In genomic region chr2:121003391-121003790, GRCh38 we compare ENCODE assay signal across 26 cellular contexts.
DNase-seq lines count a peak whose midpoint lies in the region; ATAC-seq, FAIRE-seq and TF ChIP-seq lines count a peak whose summit lies in the region.
"Had no signal": no experiment of that assay in that cellular context is flagged by ENCODE, and none has a peak within 500 bp of the region (broad histone marks: within the 10 kb centered on the region; RNA-seq: fewer than 3 reads in every experiment).

No MANE protein-coding gene starts in this region.

- H2BK20ac ChIP-seq in H1 (ENCODE audit: low read length), result no peak overlapping the region

- H3K4ac ChIP-seq in H1 (replicated peaks; ENCODE audit: insufficient read length, low read depth, low read length), result no peak overlapping the region

- POLR2A ChIA-PET in H1 (lab: Charles Lee; ENCODE audit: partially characterized antibody), result interaction anchor here (0.8 kb wide), 1 partner anchor 33 kb away, joined by 3 read pairs; no protein-coding TSS in a partner anchor

- H3K4me3 ChIP-seq in right atrium auricular region (no peak overlapping the region), H1 (ENCODE audit: extremely low read depth in 1 of 4, insufficient read depth in 2 of 4, low read depth in 3 of 4, low read length in 4 of 4) (no peak overlapping the region), small intestine (ENCODE audit: low read depth in 1 of 2, low read length in 2 of 2) (no peak overlapping the region)
- H3K4me3 ChIP-seq: BLaER1 had no signal

- H2BK5ac ChIP-seq in H1 (ENCODE audit: low read depth, low read length), result no peak overlapping the region

- H4K91ac ChIP-seq in H1 (replicated peaks; ENCODE audit: insufficient read length, low read length), result no peak overlapping the region

- no peak overlapping the region for H3K14ac ChIP-seq in H1 (ENCODE audit: insufficient read length)

- no peak overlapping the region for H3K18ac ChIP-seq in H1 (ENCODE audit: extremely low read depth, low read length)

- H3K9me3 ChIP-seq in right atrium auricular region (no peaks in the 10 kb centered on the region), H1 (ENCODE audit: insufficient read depth in 2 of 2, low read depth in 1 of 2, low read length in 1 of 2) (0 out of 4 replicates have a peak, but pooled peaks cover 0 to 3% of the 10 kb centered on the region in 2 experiments), small intestine (ENCODE audit: control insufficient read depth, low read depth) (no peaks in the 10 kb centered on the region)
- H3K9me3 ChIP-seq: BE2C had no signal

- no peak overlapping the region for H2AK5ac ChIP-seq in H1 (ENCODE audit: low read depth, low read length)

- peaks cover 4 to 6% of the 10 kb centered on the region in 2 donors for H3K9me3 Mint-ChIP-seq in activated naive CD4-positive, alpha-beta T cell treated with anti-CD3 and anti-CD28 coated beads, Interleukin-2, amount 50 U/mL, for 72 hours

- H3K36me3 Mint-ChIP-seq in activated naive CD4-positive, alpha-beta T cell treated with anti-CD3 and anti-CD28 coated beads, Interleukin-2, amount 50 U/mL, for 72 hours, result no peaks in the 10 kb centered on the region
- H3K36me3 Mint-ChIP-seq: CD14-positive monocyte; CD4-positive, alpha-beta memory T cell; CD4-positive, CD25-positive, alpha-beta regulatory T cell; CD8-positive, alpha-beta memory T cell had no signal

- ATAC-seq in activated naive CD4-positive, alpha-beta T cell treated with anti-CD3 and anti-CD28 coated beads, Interleukin-2, amount 50 U/mL, for 72 hours, result no peak

- H3K27me3 ChIP-seq in right atrium auricular region, result no peaks in the 10 kb centered on the region
- H3K27me3 ChIP-seq in H1 (replicated peaks in 1 of 4; ENCODE audit: control insufficient read depth in 3 of 4, extremely low read depth in 1 of 4, insufficient read depth in 3 of 4, low read length in 3 of 4), result peaks cover 0 to 13% (median 3%) of the 10 kb centered on the region in 4 experiments; a peak in 4 of 7 replicates
- H3K27me3 ChIP-seq in small intestine (ENCODE audit: control insufficient read depth in 2 of 2, insufficient read depth in 2 of 2, low read length in 2 of 2), result no peaks in the 10 kb centered on the region
- H3K27me3 ChIP-seq: BE2C, BLaER1 had no signal

- peak overlapping the region; percentile 27; the same call in 1 of the 2 replicates for H2BK12ac ChIP-seq in H1 (ENCODE audit: low read depth, low read length)

- H3K27ac ChIP-seq in right atrium auricular region, result no peak overlapping the region
- H3K27ac ChIP-seq in H1 (ENCODE audit: low read depth, low read length), result no peak overlapping the region
- H3K27ac ChIP-seq in small intestine (ENCODE audit: low read depth in 1 of 2, low read length in 1 of 2), result no peak overlapping the region
- H3K27ac ChIP-seq: 22Rv1, BLaER1 had no signal

- H3K23ac ChIP-seq in H1 (ENCODE audit: insufficient read length), result no peak overlapping the region

- H2BK120ac ChIP-seq in H1 (replicated peaks; ENCODE audit: low read depth, low read length), result no peak overlapping the region

- no peaks in the 10 kb centered on the region for H3K23me2 ChIP-seq in H1 (ENCODE audit: low read depth, low read length)

- H3K4me1 ChIP-seq in right atrium auricular region, result no peaks in the 10 kb centered on the region
- H3K4me1 ChIP-seq in H1 (replicated peaks in 1 of 4; ENCODE audit: control insufficient read depth in 3 of 4, insufficient read depth in 4 of 4, low read length in 3 of 4), result peaks cover 3 to 9% (median 7%) of the 10 kb centered on the region in 4 experiments
- no peaks in the 10 kb centered on the region for H3K4me1 ChIP-seq in small intestine (ENCODE audit: control insufficient read depth in 2 of 2, insufficient read depth in 1 of 2, low read depth in 1 of 2, low read length in 1 of 2)
- H3K4me1 ChIP-seq: BE2C, BLaER1 had no signal

- no peak overlapping the region for H3K56ac ChIP-seq in H1 (replicated peaks; ENCODE audit: insufficient read length, low read depth, low read length)

- no peaks in the 10 kb centered on the region for H3K79me1 ChIP-seq in H1 (ENCODE audit: low read depth, low read length)

- H3K4me2 ChIP-seq in H1 (ENCODE audit: insufficient read depth in 1 of 2, low read depth in 2 of 2, low read length in 2 of 2), result no peak overlapping the region
- H3K4me2 ChIP-seq: BLaER1 had no signal

- H3K27ac Mint-ChIP-seq in activated naive CD4-positive, alpha-beta T cell treated with anti-CD3 and anti-CD28 coated beads, Interleukin-2, amount 50 U/mL, for 72 hours, result no peak overlapping the region
- H3K27ac Mint-ChIP-seq: CD14-positive monocyte; CD4-positive, alpha-beta memory T cell; CD4-positive, CD25-positive, alpha-beta regulatory T cell; CD8-positive, alpha-beta memory T cell had no signal

- no peaks in the 10 kb centered on the region for H3K79me2 ChIP-seq in H1 (ENCODE audit: control insufficient read depth in 1 of 2, insufficient read depth in 2 of 2, low read length in 2 of 2)

- TF ChIP-seq CTCF in right atrium auricular region (IDR thresholded peaks at IDR 0.05) (no peak), H1 (IDR thresholded peaks at IDR 0.05; ENCODE audit: control extremely low read depth in 1 of 3, insufficient read depth in 1 of 3, low read depth in 1 of 3, low read length in 3 of 3) (no peak)

- H4K5ac ChIP-seq in H1 (ENCODE audit: insufficient read length, low read depth, low read length), result no peak overlapping the region

- WGBS in H1 (ENCODE audit: extremely low coverage in 1 of 2, insufficient coverage in 1 of 2, insufficient read length in 1 of 2, insufficient replicate concordance in 2 of 2, low coverage in 1 of 2, low lambda C conversion rate in 2 of 2, missing lambda C conversion rate in 1 of 2), 2 experiments, result 86% methylated on average over 5 of the region's 5 CpGs; no CpG with 5 or more reads in 1 of the 2 experiments
- WGBS in small intestine, 3 donors, result 31 to 70% (median 32%) methylated on average over 5 of the region's 5 CpGs

- no peaks in the 10 kb centered on the region for H4K20me1 ChIP-seq in H1 (replicated peaks in 1 of 2; ENCODE audit: control insufficient read depth in 1 of 2, insufficient read depth in 2 of 2, low read length in 2 of 2)
- H4K20me1 ChIP-seq: BLaER1 had no signal

- no peak overlapping the region for H2AFZ ChIP-seq in H1 (ENCODE audit: low read length)

- DNase-seq in right atrium auricular region (ENCODE audit: low spot score) (peak; percentile 5), cardiac septum (ENCODE audit: low spot score) (no peak), H1 (ENCODE audit: low read depth in 1 of 2, low spot score in 2 of 2) (no peak), small intestine (peak; percentile 57), 8988T (no peak)
- no peak for DNase-seq in activated naive CD4-positive, alpha-beta T cell treated with anti-CD3 and anti-CD28 coated beads, Interleukin-2, amount 50 U/mL, for 72 hours (ENCODE audit: low spot score in 2 of 2)
- DNase-seq: ACHN; BE2C; C1 segment of cervical spinal cord; CD4-positive, alpha-beta memory T cell; CD4-positive, CD25-positive, alpha-beta regulatory T cell; CD8-positive, alpha-beta memory T cell; COR-L47; DMS 273 treated with DMSO at 0.1 percent for 48 hours; DMS153; DMS53; DMS79; DND-41; EL; GF-D8 had no signal

- TF ChIP-seq EP300 in H1 (IDR thresholded peaks at IDR 0.05; ENCODE audit: borderline replicate concordance in 1 of 2, low read depth in 2 of 2, low read length in 2 of 2), result no peak

- TF ChIP-seq RAD21 in H1 (IDR thresholded peaks at IDR 0.05 in 1 of 2, conservative IDR thresholded peaks at IDR 0.05 in 1 of 2; ENCODE audit: low read depth in 2 of 2, low read length in 2 of 2), result no peak

- no peak overlapping the region for H4K8ac ChIP-seq in H1 (ENCODE audit: extremely low read depth, insufficient read depth, low read length)

- intact Hi-C loops in cardiac septum (cut with DNase I), result no loop called here

- FAIRE-seq in H1 (lab: Jason Lieb, UNC) (no peak), small intestine (lab: Jason Lieb, UNC) (no peak)
- FAIRE-seq: A204.1, GM12891, GM19239 had no signal

- no peak for TF ChIP-seq POLR2A in H1 (IDR thresholded peaks at IDR 0.05; ENCODE audit: control extremely low read depth in 1 of 2, low read depth in 2 of 2, low read length in 2 of 2)

- H3K9ac ChIP-seq in H1 (replicated peaks in 1 of 4; ENCODE audit: extremely low read depth in 1 of 4, low read depth in 3 of 4, low read length in 3 of 4), result no peak overlapping the region
- H3K9ac ChIP-seq: BLaER1 had no signal

- CTCF ChIA-PET in H1 (lab: Charles Lee; ENCODE audit: partially characterized antibody), result interaction anchor here (1.0 to 1.4 kb wide), 2 partner anchors 10 to 44 kb away, joined by 3 to 4 read pairs; no protein-coding TSS in a partner anchor

- H2BK15ac ChIP-seq in H1 (ENCODE audit: low read length), result no peak overlapping the region; the same call in 1 of the 2 replicates

- no peaks in the 10 kb centered on the region for H3K36me3 ChIP-seq in right atrium auricular region
- H3K36me3 ChIP-seq in H1 (ENCODE audit: control insufficient read depth in 2 of 4, insufficient read depth in 4 of 4, low read length in 3 of 4), result no peaks in the 10 kb centered on the region
- H3K36me3 ChIP-seq in small intestine (ENCODE audit: control insufficient read depth in 2 of 2, insufficient read depth in 2 of 2, low read length in 2 of 2), result no peaks in the 10 kb centered on the region
- H3K36me3 ChIP-seq: BE2C, BLaER1 had no signal

TF ChIP-seq in H1, 55 proteins besides CTCF, POLR2A, EP300 and RAD21:
- TF ChIP-seq TCF12 (IDR thresholded peaks at IDR 0.05; ENCODE audit: low read depth, low read length) (no peak), JUN (IDR thresholded peaks at IDR 0.05; ENCODE audit: low read depth, low read length) (no peak), GTF2F1 (IDR thresholded peaks at IDR 0.05; ENCODE audit: borderline replicate concordance, low read depth, low read length) (no peak), TAF1 (IDR thresholded peaks at IDR 0.05; ENCODE audit: low read depth, low read length) (no peak), MAX (IDR thresholded peaks at IDR 0.05) (no peak), SP2 (IDR thresholded peaks at IDR 0.05; ENCODE audit: low read length) (no peak), CTBP2 (IDR thresholded peaks at IDR 0.05; ENCODE audit: borderline replicate concordance, insufficient read depth, insufficient read length, low read length) (no peak)

Comparison
In these comparisons a context has a peak if more than half of its experiments do, and no peak if none do; other contexts are left out.
1. DNase-seq: peak in right atrium auricular region (single experiment) and small intestine (single experiment); none in cardiac septum (single experiment), H1 (0 of 2), activated naive CD4-positive, alpha-beta T cell treated with anti-CD3 and anti-CD28 coated beads, Interleukin-2, amount 50 U/mL, for 72 hours (0 of 2) and 8988T (single experiment).